Comparison of ENCODE assay signal across 9 cellular contexts in the genomic region with DNA sequence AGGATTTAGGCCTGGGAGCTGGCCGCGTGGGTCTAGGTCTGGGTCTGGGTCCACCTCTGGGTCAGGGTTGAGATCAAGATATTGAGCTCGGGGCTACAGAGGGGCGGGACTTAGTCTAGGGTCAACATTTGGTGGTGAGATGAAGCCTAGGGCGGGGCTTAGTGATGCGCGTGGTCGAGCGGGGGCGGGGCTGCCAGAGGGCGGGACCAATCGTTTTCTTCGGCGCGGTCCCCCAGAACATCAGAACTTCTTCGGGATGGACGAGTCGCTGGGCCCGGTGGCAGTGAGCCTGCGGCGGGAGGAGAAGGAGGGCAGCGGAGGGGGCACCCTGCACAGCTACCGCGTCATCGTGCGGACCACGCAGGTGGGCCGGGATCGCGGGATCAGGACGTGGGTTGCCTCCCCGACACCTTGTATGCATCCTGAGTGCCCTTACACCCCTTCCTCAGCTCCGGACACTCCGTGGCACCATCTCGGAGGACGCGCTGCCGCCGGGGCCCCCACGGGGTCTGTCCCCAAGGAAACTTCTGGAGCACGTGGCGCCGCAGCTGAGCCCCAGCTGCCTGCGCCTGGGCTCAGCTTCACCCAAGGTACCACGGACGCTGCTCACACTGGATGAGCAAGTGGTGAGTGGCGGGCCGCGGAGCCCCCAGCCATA. TPM values are rescaled to one million over a fixed set of nuclear protein-coding genes. Genes with fewer than 3 reads are reported as not detected.
DNase-seq lines count a peak whose midpoint lies in the region; ATAC-seq and TF ChIP-seq lines count a peak whose summit lies in the region.
"Had no signal": no experiment of that assay in that cellular context is flagged by ENCODE, and none has a peak within 500 bp of the region (broad histone marks: within the 10 kb centered on the region; RNA-seq: fewer than 3 reads in every experiment).

No MANE protein-coding gene starts in this region.

- DNase-seq in T-cell (no peak), erythroblast (lab: John Stamatoyannopoulos, UW) (peak; percentile 33 to 42), posterior vena cava (ENCODE audit: low spot score) (peak; percentile 76), GM13976 (ENCODE audit: low spot score) (no peak), BE2C (no peak), NCI-H1105 treated with DMSO at 0.1 percent for 48 hours (lab: John Stamatoyannopoulos, UW) (no peak)
- DNase-seq: DND-41 had no signal

- H3K9me3 ChIP-seq in BE2C = no peaks in the 10 kb centered on the region

- H3K9me3 Mint-ChIP-seq in T-cell = no peaks in the 10 kb centered on the region

- H3K4me3 ChIP-seq in GM08714 (ENCODE audit: low read length) = peak overlapping the region; percentile 66; the same call in 1 of the 2 replicates
- H3K4me3 ChIP-seq in BE2C (ENCODE audit: low read depth, low read length) = no peak overlapping the region

- CTCF ChIA-PET in T-cell (lab: Charles Lee) = no interaction called here

- intact Hi-C loops in posterior vena cava (cut with DNase I) = no loop called here

- H3K36me3 ChIP-seq in BE2C = no peaks in the 10 kb centered on the region

- H3K4me1 Mint-ChIP-seq in T-cell = peaks cover 54 to 60% (median 58%) of the 10 kb centered on the region in 3 donors

- H3K27me3 ChIP-seq in BE2C = no peaks in the 10 kb centered on the region

- no peaks in the 10 kb centered on the region for H3K4me1 ChIP-seq in BE2C

- POLR2A ChIA-PET in T-cell (lab: Charles Lee) = interaction anchor here (0.6 to 1.3 kb wide), 4 partner anchors 16 to 477 kb away, joined by 3 to 5 read pairs (median 3); no protein-coding TSS in a partner anchor

- TF ChIP-seq POLR2A in erythroblast (IDR thresholded peaks at IDR 0.05; ENCODE audit: low read length) = no peak

- peaks cover 21% of the 10 kb centered on the region for H3K36me3 Mint-ChIP-seq in T-cell

- peak overlapping the region; percentile 78 to 92 (median 89) for H3K4me3 Mint-ChIP-seq in T-cell

- no peak for TF ChIP-seq CTCF in GM13976 (IDR thresholded peaks at IDR 0.05; ENCODE audit: borderline replicate concordance, control extremely low read depth, extremely low read depth, insufficient read depth, missing control alignments)
- TF ChIP-seq CTCF in BE2C (IDR thresholded peaks at IDR 0.05; ENCODE audit: low read depth, low read length) = no peak

- H3K27ac Mint-ChIP-seq in T-cell = peak overlapping the region; percentile 84 to 94

- H3K27me3 Mint-ChIP-seq in T-cell = no peaks in the 10 kb centered on the region

- in situ Hi-C loops in GM13976 (cut with MboI; ENCODE audit: low sequenced_read_pairs, unreplicated experiment) = no loop called here

- ATAC-seq in T-cell (replicated peaks in 1 of 4) (no peak), HG02678 (IDR thresholded peaks at IDR 0.05; ENCODE audit: unreplicated experiment) (no peak)

RNA-seq across cellular contexts. Expression of gene SIPA1, which starts 4.2 kb away (rescaled TPM):
- total RNA-seq in T-cell (100 to 1,000 TPM; 179 to 285 (median 200) TPM), posterior vena cava (10 to 100 TPM; 62.9 to 64.2 TPM)
- 10.8 TPM for polyA plus RNA-seq in BE2C (2012; ENCODE audit: insufficient read depth, insufficient read length, low read depth)

RNA-seq across cellular contexts. Expression of gene RELA, which starts 20.6 kb away (rescaled TPM):
- total RNA-seq in T-cell (100 to 1,000 TPM; 155 to 302 (median 172) TPM), posterior vena cava (10 to 100 TPM; 57.6 to 80.8 TPM)
- polyA plus RNA-seq in BE2C (2012; ENCODE audit: insufficient read depth, insufficient read length, low read depth) = 108 TPM

RNA-seq across cellular contexts. Expression of gene PCNX3, which starts 26.6 kb away (rescaled TPM):
- total RNA-seq in T-cell = 10 to 100 TPM; 54.2 to 74.7 (median 66.8) TPM
- 10 to 100 TPM; 21.3 to 22.6 TPM for total RNA-seq in posterior vena cava
- polyA plus RNA-seq in BE2C (2012; ENCODE audit: insufficient read depth, insufficient read length, low read depth) = 84.2 TPM

RNA-seq across cellular contexts. Expression of gene MAP3K11, which starts 28.1 kb away (rescaled TPM):
- total RNA-seq in T-cell (100 to 1,000 TPM in 2 of 5 donors, 10 to 100 TPM in 3; 60.8 to 110 (median 84.0) TPM), posterior vena cava (10 to 100 TPM; 39.1 to 46.3 TPM)
- polyA plus RNA-seq in BE2C (2012; ENCODE audit: insufficient read depth, insufficient read length, low read depth) = 38.5 TPM

RNA-seq across cellular contexts. Expression of gene KCNK7, which starts 46.5 kb away (rescaled TPM):
- total RNA-seq in T-cell (1 to 10 TPM; 2.3 to 8.0 (median 3.6) TPM), posterior vena cava (under 1 TPM; 0.65 to 0.71 TPM)
- 2.2 TPM for polyA plus RNA-seq in BE2C (2012; ENCODE audit: insufficient read depth, insufficient read length, low read depth)

Comparison
In these comparisons a context has a peak if more than half of its experiments do, and no peak if none do; other contexts are left out.
1. DNase-seq: peak in erythroblast (2 of 2) and posterior vena cava (single experiment); none in T-cell (0 of 34), GM13976 (single experiment), BE2C (single experiment) and NCI-H1105 treated with DMSO at 0.1 percent for 48 hours (single experiment).